1 cellular context compared by ENCODE assay signal in the genomic region with DNA sequence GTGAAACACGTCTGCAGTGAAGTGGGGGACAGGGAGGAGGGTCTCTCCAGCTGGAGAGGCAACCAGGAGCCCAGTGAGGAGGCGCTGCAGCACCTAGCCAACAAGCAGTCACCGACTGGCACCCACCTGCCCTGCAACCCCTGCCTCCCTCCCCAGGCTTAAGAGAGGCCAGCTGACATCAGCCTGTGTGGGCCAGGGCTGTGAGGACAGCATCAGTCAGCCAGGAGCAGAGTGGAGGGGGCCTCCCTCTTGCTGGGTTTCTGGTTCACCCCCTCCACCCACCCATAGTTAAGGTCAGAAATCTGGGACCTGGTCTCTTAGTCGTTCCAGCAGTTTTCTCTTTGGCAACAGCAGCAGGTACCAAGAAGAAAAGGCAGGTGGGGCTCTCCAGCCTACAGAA.
TF ChIP-seq lines count a peak whose summit lies in the region.

No MANE protein-coding gene starts in this region.

TF ChIP-seq in GM23338, 12 proteins besides CTCF, POLR2A, EP300 and RAD21 (continued from another document):
- TF ChIP-seq REST (IDR thresholded peaks at IDR 0.05; ENCODE audit: unreplicated experiment) (no peak), ZNF331 (CRISPR knock-in tag; IDR thresholded peaks at IDR 0.05; ENCODE audit: low read depth) (no peak), EZH2 (IDR thresholded peaks at IDR 0.05; ENCODE audit: low read depth, unreplicated experiment) (no peak), EZH2phosphoT487 (IDR thresholded peaks at IDR 0.05; ENCODE audit: unreplicated experiment) (no peak), JUNB (IDR thresholded peaks at IDR 0.05; ENCODE audit: unreplicated experiment) (no peak), ZNF114 (CRISPR knock-in tag; IDR thresholded peaks at IDR 0.05) (no peak), NANOG (IDR thresholded peaks at IDR 0.05; ENCODE audit: borderline replicate concordance) (no peak), STAT1 (IDR thresholded peaks at IDR 0.05; ENCODE audit: unreplicated experiment) (no peak), CREB1 (CRISPR knock-in tag; IDR thresholded peaks at IDR 0.05; ENCODE audit: low read depth) (no peak)
- TF ChIP-seq, protein P1, sequence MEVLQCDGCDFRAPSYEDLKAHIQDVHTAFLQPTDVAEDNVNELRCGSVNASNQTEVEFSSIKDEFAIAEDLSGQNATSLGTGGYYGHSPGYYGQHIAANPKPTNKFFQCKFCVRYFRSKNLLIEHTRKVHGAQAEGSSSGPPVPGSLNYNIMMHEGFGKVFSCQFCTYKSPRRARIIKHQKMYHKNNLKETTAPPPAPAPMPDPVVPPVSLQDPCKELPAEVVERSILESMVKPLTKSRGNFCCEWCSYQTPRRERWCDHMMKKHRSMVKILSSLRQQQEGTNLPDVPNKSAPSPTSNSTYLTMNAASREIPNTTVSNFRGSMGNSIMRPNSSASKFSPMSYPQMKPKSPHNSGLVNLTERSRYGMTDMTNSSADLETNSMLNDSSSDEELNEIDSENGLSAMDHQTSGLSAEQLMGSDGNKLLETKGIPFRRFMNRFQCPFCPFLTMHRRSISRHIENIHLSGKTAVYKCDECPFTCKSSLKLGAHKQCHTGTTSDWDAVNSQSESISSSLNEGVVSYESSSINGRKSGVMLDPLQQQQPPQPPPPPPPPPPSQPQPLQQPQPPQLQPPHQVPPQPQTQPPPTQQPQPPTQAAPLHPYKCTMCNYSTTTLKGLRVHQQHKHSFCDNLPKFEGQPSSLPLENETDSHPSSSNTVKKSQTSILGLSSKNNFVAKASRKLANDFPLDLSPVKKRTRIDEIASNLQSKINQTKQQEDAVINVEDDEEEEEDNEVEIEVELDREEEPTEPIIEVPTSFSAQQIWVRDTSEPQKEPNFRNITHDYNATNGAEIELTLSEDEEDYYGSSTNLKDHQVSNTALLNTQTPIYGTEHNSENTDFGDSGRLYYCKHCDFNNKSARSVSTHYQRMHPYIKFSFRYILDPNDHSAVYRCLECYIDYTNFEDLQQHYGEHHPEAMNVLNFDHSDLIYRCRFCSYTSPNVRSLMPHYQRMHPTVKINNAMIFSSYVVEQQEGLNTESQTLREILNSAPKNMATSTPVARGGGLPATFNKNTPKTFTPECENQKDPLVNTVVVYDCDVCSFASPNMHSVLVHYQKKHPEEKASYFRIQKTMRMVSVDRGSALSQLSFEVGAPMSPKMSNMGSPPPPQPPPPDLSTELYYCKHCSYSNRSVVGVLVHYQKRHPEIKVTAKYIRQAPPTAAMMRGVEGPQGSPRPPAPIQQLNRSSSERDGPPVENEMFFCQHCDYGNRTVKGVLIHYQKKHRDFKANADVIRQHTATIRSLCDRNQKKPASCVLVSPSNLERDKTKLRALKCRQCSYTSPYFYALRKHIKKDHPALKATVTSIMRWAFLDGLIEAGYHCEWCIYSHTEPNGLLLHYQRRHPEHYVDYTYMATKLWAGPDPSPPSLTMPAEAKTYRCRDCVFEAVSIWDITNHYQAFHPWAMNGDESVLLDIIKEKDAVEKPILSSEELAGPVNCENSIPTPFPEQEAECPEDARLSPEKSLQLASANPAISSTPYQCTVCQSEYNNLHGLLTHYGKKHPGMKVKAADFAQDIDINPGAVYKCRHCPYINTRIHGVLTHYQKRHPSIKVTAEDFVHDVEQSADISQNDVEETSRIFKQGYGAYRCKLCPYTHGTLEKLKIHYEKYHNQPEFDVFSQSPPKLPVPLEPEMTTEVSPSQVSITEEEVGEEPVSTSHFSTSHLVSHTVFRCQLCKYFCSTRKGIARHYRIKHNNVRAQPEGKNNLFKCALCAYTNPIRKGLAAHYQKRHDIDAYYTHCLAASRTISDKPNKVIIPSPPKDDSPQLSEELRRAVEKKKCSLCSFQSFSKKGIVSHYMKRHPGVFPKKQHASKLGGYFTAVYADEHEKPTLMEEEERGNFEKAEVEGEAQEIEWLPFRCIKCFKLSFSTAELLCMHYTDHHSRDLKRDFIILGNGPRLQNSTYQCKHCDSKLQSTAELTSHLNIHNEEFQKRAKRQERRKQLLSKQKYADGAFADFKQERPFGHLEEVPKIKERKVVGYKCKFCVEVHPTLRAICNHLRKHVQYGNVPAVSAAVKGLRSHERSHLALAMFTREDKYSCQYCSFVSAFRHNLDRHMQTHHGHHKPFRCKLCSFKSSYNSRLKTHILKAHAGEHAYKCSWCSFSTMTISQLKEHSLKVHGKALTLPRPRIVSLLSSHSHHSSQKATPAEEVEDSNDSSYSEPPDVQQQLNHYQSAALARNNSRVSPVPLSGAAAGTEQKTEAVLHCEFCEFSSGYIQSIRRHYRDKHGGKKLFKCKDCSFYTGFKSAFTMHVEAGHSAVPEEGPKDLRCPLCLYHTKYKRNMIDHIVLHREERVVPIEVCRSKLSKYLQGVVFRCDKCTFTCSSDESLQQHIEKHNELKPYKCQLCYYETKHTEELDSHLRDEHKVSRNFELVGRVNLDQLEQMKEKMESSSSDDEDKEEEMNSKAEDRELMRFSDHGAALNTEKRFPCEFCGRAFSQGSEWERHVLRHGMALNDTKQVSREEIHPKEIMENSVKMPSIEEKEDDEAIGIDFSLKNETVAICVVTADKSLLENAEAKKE (CRISPR knock-in tag; IDR thresholded peaks at IDR 0.05), result no peak
TF ChIP-seq in GM23338: peak in this region for 0.
